In the genomic region with DNA sequence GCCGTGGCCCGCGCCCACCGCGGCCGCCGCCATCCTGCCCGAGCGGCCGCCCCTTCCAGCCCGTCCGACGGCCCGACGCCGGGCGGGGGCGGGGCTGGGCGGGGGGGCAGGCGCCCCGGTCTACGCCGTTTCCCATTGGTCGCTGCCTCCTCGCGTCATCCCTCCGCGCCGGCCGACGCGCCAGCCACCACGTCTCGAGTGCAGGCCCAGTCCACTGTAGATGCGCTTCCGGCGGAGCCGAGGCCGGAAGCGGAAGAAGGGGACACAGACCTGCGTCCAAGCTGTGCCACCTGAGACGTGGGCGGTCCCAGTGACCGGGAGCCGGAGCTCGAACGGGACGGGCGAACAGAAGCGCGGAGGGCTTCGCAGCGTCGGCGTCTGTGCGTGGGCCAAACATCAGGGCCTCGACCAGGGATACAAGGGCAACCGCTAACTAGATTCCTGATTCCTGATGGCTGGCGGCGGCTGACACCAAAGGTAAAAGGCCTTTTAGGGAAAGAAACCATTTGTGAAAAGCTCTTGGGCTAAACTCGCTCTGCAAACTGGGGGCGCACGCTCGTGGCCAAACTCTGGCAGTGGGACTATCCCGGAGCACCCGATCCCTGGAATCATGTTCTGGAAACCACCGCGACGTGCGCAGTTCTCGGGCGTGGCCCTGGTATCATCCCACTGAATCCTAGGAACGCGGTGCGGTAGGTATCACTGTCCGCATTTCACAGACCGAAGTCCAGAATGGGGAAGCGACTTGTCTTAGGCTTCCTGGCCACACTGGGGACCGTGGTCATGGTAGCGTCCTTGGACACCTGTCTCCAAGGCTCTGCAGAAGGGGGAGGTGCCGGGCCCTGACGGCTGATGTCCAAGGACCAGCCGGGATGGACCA, we compare ENCODE assay signal across 1 cellular context.
A peak's percentile ranks its signal among the peaks of the same experiment; 100 is the strongest.
TF ChIP-seq lines count a peak whose summit lies in the region.

Gene SLC35E1, minus strand, starts transcription at position 84 of the 880 bp plus-strand sequence. Its CDS starts 51 bp downstream, at position 33.

TF ChIP-seq in K562, 482 proteins besides CTCF, POLR2A, EP300 and RAD21 (continued from another document and continues in another):
- TF ChIP-seq SMARCC2 (IDR thresholded peaks at IDR 0.05; ENCODE audit: low read depth) (no peak), ZNF143 (CRISPR knock-in tag; IDR thresholded peaks at IDR 0.05) (no peak), FIP1L1 (IDR thresholded peaks at IDR 0.05; ENCODE audit: low read depth, low read length, poor library complexity, severe bottlenecking) (peak; percentile 23), E2F4 (CRISPR knock-in tag; IDR thresholded peaks at IDR 0.05; ENCODE audit: low read depth) (no peak), ZC3H11A (IDR thresholded peaks at IDR 0.05; ENCODE audit: low read depth, low read length) (no peak), ZBTB7A (IDR thresholded peaks at IDR 0.05; ENCODE audit: borderline replicate concordance, control insufficient read depth, low read depth, low read length) (no peak), THRB (CRISPR knock-in tag; conservative IDR thresholded peaks at IDR 0.05) (no peak), SNIP1 (IDR thresholded peaks at IDR 0.05; ENCODE audit: low read depth) (no peak), MTF1 (CRISPR knock-in tag; IDR thresholded peaks at IDR 0.05; ENCODE audit: borderline replicate concordance) (no peak), TCF3 (CRISPR knock-in tag; IDR thresholded peaks at IDR 0.05) (no peak; the same call in 1 of the 2 replicates), FOXA3 (CRISPR knock-in tag; conservative IDR thresholded peaks at IDR 0.05 in 1 of 2, IDR thresholded peaks at IDR 0.05 in 1 of 2) (no peak), U2AF2 (optimal IDR thresholded peaks at IDR 0.05; ENCODE audit: low read depth, low read length) (no peak), MAFG (tag; conservative IDR thresholded peaks at IDR 0.05) (no peak), LCOR (CRISPR knock-in tag; IDR thresholded peaks at IDR 0.05) (no peak), ZNF274 (IDR thresholded peaks at IDR 0.05; ENCODE audit: borderline replicate concordance, low read depth, low read length) (no peak), GATAD2B (IDR thresholded peaks at IDR 0.05; ENCODE audit: borderline replicate concordance) (no peak), SMAD4 (CRISPR knock-in tag; conservative IDR thresholded peaks at IDR 0.05) (0 out of 2 replicates have a peak, but pooled peaks have one; percentile 14), TSHZ1 (CRISPR knock-in tag; IDR thresholded peaks at IDR 0.05) (no peak), TRIM24 (IDR thresholded peaks at IDR 0.05) (0 out of 4 replicates have a peak, but pooled peaks of 1 of the 2 experiments have one; percentile 29), USF1 (CRISPR knock-in tag; IDR thresholded peaks at IDR 0.05) (no peak), E2F1 (CRISPR knock-in tag; IDR thresholded peaks at IDR 0.05) (no peak), MYNN (IDR thresholded peaks at IDR 0.05) (peak; percentile 52; the same call in 1 of the 2 replicates), MYNN (CRISPR knock-in tag; IDR thresholded peaks at IDR 0.05) (no peak), SMARCB1 (IDR thresholded peaks at IDR 0.05; ENCODE audit: insufficient read length, low read depth) (no peak), ZSCAN32 (CRISPR knock-in tag; IDR thresholded peaks at IDR 0.05) (peak; percentile 100), XRCC4 (IDR thresholded peaks at IDR 0.05; ENCODE audit: extremely low read depth, insufficient read depth, insufficient read length) (no peak), TEAD2 (tag; IDR thresholded peaks at IDR 0.05) (no peak), L3MBTL2 (IDR thresholded peaks at IDR 0.05) (peak; percentile 47; the same call in 1 of the 2 replicates), SMC3 (conservative IDR thresholded peaks at IDR 0.05; ENCODE audit: insufficient read depth, low read depth, low read length) (no peak), ZNF507 (tag; conservative IDR thresholded peaks at IDR 0.05) (no peak), IRF1 (CRISPR knock-in tag; IDR thresholded peaks at IDR 0.05; ENCODE audit: borderline replicate concordance) (no peak), DMBX1 (CRISPR knock-in tag; IDR thresholded peaks at IDR 0.05; ENCODE audit: borderline replicate concordance) (no peak), HDAC1 (IDR thresholded peaks at IDR 0.05) (peak in 1 of 2 experiments; percentile 91; a peak in 2 of 4 replicates), MECOM (CRISPR knock-in tag; IDR thresholded peaks at IDR 0.05) (no peak), ZNF696 (CRISPR knock-in tag; conservative IDR thresholded peaks at IDR 0.05) (no peak), ZNF830 (CRISPR knock-in tag; IDR thresholded peaks at IDR 0.05) (no peak), HMG20B (CRISPR knock-in tag; IDR thresholded peaks at IDR 0.05) (no peak), TGIF2 (CRISPR knock-in tag; IDR thresholded peaks at IDR 0.05) (no peak), THRA (IDR thresholded peaks at IDR 0.05) (no peak), SNRNP70 (optimal IDR thresholded peaks at IDR 0.05; ENCODE audit: low read depth, low read length) (no peak), CEBPB (tag; IDR thresholded peaks at IDR 0.05) (no peak), RCOR1 (IDR thresholded peaks at IDR 0.05; ENCODE audit: borderline replicate concordance in 1 of 2, low read depth in 2 of 2, low read length in 2 of 2) (no peak), ZNF121 (CRISPR knock-in tag; conservative IDR thresholded peaks at IDR 0.05) (no peak), HIVEP1 (CRISPR knock-in tag; IDR thresholded peaks at IDR 0.05) (no peak), JUND (IDR thresholded peaks at IDR 0.05; ENCODE audit: borderline replicate concordance, low read depth, low read length) (peak; percentile 60), JUND (tag; IDR thresholded peaks at IDR 0.05; ENCODE audit: borderline replicate concordance, low read depth, low read length) (peak; percentile 11; the same call in 1 of the 3 replicates), ZNF124 (CRISPR knock-in tag; IDR thresholded peaks at IDR 0.05) (no peak), RBFOX2 (IDR thresholded peaks at IDR 0.05; ENCODE audit: low read depth, low read length) (peak; percentile 75), ARNT (IDR thresholded peaks at IDR 0.05) (no peak), NFE2L1 (tag; IDR thresholded peaks at IDR 0.05; ENCODE audit: borderline replicate concordance, low read depth) (no peak), GABPB1 (CRISPR knock-in tag; IDR thresholded peaks at IDR 0.05) (peak; percentile 97), BRD4 (IDR thresholded peaks at IDR 0.05) (no peak), HDAC6 (IDR thresholded peaks at IDR 0.05; ENCODE audit: low read depth, low read length) (no peak)
- TF ChIP-seq, protein P1, sequence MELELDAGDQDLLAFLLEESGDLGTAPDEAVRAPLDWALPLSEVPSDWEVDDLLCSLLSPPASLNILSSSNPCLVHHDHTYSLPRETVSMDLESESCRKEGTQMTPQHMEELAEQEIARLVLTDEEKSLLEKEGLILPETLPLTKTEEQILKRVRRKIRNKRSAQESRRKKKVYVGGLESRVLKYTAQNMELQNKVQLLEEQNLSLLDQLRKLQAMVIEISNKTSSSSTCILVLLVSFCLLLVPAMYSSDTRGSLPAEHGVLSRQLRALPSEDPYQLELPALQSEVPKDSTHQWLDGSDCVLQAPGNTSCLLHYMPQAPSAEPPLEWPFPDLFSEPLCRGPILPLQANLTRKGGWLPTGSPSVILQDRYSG (tag; conservative IDR thresholded peaks at IDR 0.05; ENCODE audit: low read depth): no peak
- TF ChIP-seq, protein P2, sequence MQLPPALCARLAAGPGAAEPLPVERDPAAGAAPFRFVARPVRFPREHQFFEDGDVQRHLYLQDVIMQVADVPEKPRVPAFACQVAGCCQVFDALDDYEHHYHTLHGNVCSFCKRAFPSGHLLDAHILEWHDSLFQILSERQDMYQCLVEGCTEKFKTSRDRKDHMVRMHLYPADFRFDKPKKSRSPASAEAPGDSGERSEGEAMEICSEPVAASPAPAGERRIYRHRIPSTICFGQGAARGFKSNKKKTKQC (CRISPR knock-in tag; IDR thresholded peaks at IDR 0.05): no peak
- TF ChIP-seq, protein P3, sequence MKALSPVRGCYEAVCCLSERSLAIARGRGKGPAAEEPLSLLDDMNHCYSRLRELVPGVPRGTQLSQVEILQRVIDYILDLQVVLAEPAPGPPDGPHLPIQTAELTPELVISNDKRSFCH (CRISPR knock-in tag; IDR thresholded peaks at IDR 0.05): no peak
- TF ChIP-seq, protein P3 (tag; IDR thresholded peaks at IDR 0.05): no peak
- TF ChIP-seq, protein P4, sequence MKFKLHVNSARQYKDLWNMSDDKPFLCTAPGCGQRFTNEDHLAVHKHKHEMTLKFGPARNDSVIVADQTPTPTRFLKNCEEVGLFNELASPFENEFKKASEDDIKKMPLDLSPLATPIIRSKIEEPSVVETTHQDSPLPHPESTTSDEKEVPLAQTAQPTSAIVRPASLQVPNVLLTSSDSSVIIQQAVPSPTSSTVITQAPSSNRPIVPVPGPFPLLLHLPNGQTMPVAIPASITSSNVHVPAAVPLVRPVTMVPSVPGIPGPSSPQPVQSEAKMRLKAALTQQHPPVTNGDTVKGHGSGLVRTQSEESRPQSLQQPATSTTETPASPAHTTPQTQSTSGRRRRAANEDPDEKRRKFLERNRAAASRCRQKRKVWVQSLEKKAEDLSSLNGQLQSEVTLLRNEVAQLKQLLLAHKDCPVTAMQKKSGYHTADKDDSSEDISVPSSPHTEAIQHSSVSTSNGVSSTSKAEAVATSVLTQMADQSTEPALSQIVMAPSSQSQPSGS (CRISPR knock-in tag; IDR thresholded peaks at IDR 0.05): no peak
